In genomic region chr4:127632420-127633403, GRCh38 we compare ENCODE assay signal across 1 cellular context.
TF ChIP-seq lines count a peak whose summit lies in the region.

INTU (plus strand) TSS chr4:127632957; CDS start chr4:127633035, 78 bp downstream.

TF ChIP-seq in K562, 482 proteins besides CTCF, POLR2A, EP300 and RAD21 (continued from another document):
- no peak for TF ChIP-seq RREB1 (CRISPR knock-in tag; IDR thresholded peaks at IDR 0.05)
- no peak for TF ChIP-seq HIVEP1 (CRISPR knock-in tag; IDR thresholded peaks at IDR 0.05)
- no peak for TF ChIP-seq ZSCAN32 (CRISPR knock-in tag; IDR thresholded peaks at IDR 0.05)
- TF ChIP-seq MTA3 (IDR thresholded peaks at IDR 0.05; ENCODE audit: borderline replicate concordance): no peak
- peak; percentile 75 to 89 for TF ChIP-seq MNT (conservative IDR thresholded peaks at IDR 0.05)
- peak; percentile 18; the same call in 1 of the 2 replicates for TF ChIP-seq ATF7 (IDR thresholded peaks at IDR 0.05)
- TF ChIP-seq NFATC3 (IDR thresholded peaks at IDR 0.05): peak; percentile 98
- TF ChIP-seq KAT2B (IDR thresholded peaks at IDR 0.05; ENCODE audit: low read depth, low read length): no peak
- TF ChIP-seq SIN3B (IDR thresholded peaks at IDR 0.05; ENCODE audit: low read depth): peak; percentile 69; the same call in 1 of the 2 replicates
- no peak for TF ChIP-seq MCM7 (IDR thresholded peaks at IDR 0.05)
- TF ChIP-seq E2F3 (CRISPR knock-in tag; IDR thresholded peaks at IDR 0.05): no peak
- TF ChIP-seq SP1 (CRISPR knock-in tag; IDR thresholded peaks at IDR 0.05): no peak
- no peak for TF ChIP-seq CREB1 (IDR thresholded peaks at IDR 0.05)
- no peak for TF ChIP-seq CREB1 (CRISPR knock-in tag; IDR thresholded peaks at IDR 0.05)
- TF ChIP-seq TAF9B (IDR thresholded peaks at IDR 0.05; ENCODE audit: partially characterized antibody): peak; percentile 44
- TF ChIP-seq POLR2AphosphoS5 (IDR thresholded peaks at IDR 0.05; ENCODE audit: control insufficient read depth, insufficient read depth, low read depth, low read length): peak; percentile 50; the same call in 1 of the 2 replicates
- no peak for TF ChIP-seq GABPA (tag; conservative IDR thresholded peaks at IDR 0.05; ENCODE audit: low read depth)
- no peak for TF ChIP-seq NR1H2 (CRISPR knock-in tag; IDR thresholded peaks at IDR 0.05)
- TF ChIP-seq TEAD4 (IDR thresholded peaks at IDR 0.05; ENCODE audit: low read length): peak; percentile 35
- TF ChIP-seq TEAD4 (CRISPR knock-in tag; IDR thresholded peaks at IDR 0.05; ENCODE audit: borderline replicate concordance): no peak
- TF ChIP-seq TFE3 (CRISPR knock-in tag; IDR thresholded peaks at IDR 0.05): no peak
- TF ChIP-seq SMARCB1 (IDR thresholded peaks at IDR 0.05; ENCODE audit: insufficient read length, low read depth): no peak
- TF ChIP-seq RAD51 (IDR thresholded peaks at IDR 0.05; ENCODE audit: borderline replicate concordance, low read depth): peak; percentile 94
- 0 out of 2 replicates have a peak, but pooled peaks have one; percentile 20 for TF ChIP-seq SOX6 (IDR thresholded peaks at IDR 0.05)
- peak; percentile 55 for TF ChIP-seq HCFC1 (IDR thresholded peaks at IDR 0.05; ENCODE audit: low read depth, low read length)
- TF ChIP-seq MXD1 (CRISPR knock-in tag; IDR thresholded peaks at IDR 0.05; ENCODE audit: borderline replicate concordance, poor library complexity, severe bottlenecking): no peak
- TF ChIP-seq FOXJ2 (tag; IDR thresholded peaks at IDR 0.05): peak; percentile 84
- peak; percentile 14; the same call in 1 of the 2 replicates for TF ChIP-seq MBD2 (IDR thresholded peaks at IDR 0.05; ENCODE audit: borderline replicate concordance, low read depth)
- TF ChIP-seq EGR1 (conservative IDR thresholded peaks at IDR 0.05): no peak
- TF ChIP-seq POLR3G (IDR thresholded peaks at IDR 0.05; ENCODE audit: extremely low read depth, insufficient read length, insufficient replicate concordance): no peak
- no peak for TF ChIP-seq CGGBP1 (CRISPR knock-in tag; IDR thresholded peaks at IDR 0.05)
- peak; percentile 88 to 93 for TF ChIP-seq FOXK2 (conservative IDR thresholded peaks at IDR 0.05 in 1 of 2, IDR thresholded peaks at IDR 0.05 in 1 of 2; ENCODE audit: low read depth in 2 of 2)
- TF ChIP-seq SNIP1 (IDR thresholded peaks at IDR 0.05; ENCODE audit: low read depth): peak; percentile 80
- TF ChIP-seq L3MBTL2 (IDR thresholded peaks at IDR 0.05): peak; percentile 49; the same call in 1 of the 2 replicates
- TF ChIP-seq TAF1 (IDR thresholded peaks at IDR 0.05; ENCODE audit: control insufficient read depth, extremely low read depth, insufficient read depth, low read length, severe bottlenecking): peak; percentile 67
- TF ChIP-seq IRF2 (CRISPR knock-in tag; IDR thresholded peaks at IDR 0.05): no peak
- TF ChIP-seq CHD2 (IDR thresholded peaks at IDR 0.05; ENCODE audit: low read depth, low read length): peak; percentile 45
- TF ChIP-seq PHB (CRISPR knock-in tag; IDR thresholded peaks at IDR 0.05): no peak
- TF ChIP-seq USF2 (CRISPR knock-in tag; IDR thresholded peaks at IDR 0.05): peak; percentile 99
- peak; percentile 94 for TF ChIP-seq MXI1 (IDR thresholded peaks at IDR 0.05; ENCODE audit: low read depth, low read length)
- no peak for TF ChIP-seq MCM3 (IDR thresholded peaks at IDR 0.05)
- TF ChIP-seq HDAC1 (IDR thresholded peaks at IDR 0.05): peak in 1 of 2 experiments; percentile 78; a peak in 2 of 4 replicates
- TF ChIP-seq MEIS2 (IDR thresholded peaks at IDR 0.05; ENCODE audit: partially characterized antibody): no peak
- TF ChIP-seq ZNF764 (CRISPR knock-in tag; IDR thresholded peaks at IDR 0.05; ENCODE audit: low read depth): no peak
- peak; percentile 64 for TF ChIP-seq TBP (optimal IDR thresholded peaks at IDR 0.05; ENCODE audit: low read depth, low read length)
- no peak for TF ChIP-seq ZNF408 (CRISPR knock-in tag; IDR thresholded peaks at IDR 0.05; ENCODE audit: low read depth)
- TF ChIP-seq GATAD2A (IDR thresholded peaks at IDR 0.05): no peak
- 0 out of 4 replicates have a peak, but pooled peaks of 1 of the 2 experiments have one; percentile 11 for TF ChIP-seq NRF1 (conservative IDR thresholded peaks at IDR 0.05 in 1 of 2, IDR thresholded peaks at IDR 0.05 in 1 of 2)
- no peak for TF ChIP-seq SMC3 (conservative IDR thresholded peaks at IDR 0.05; ENCODE audit: insufficient read depth, low read depth, low read length)
- no peak for TF ChIP-seq CUX1 (CRISPR knock-in tag; IDR thresholded peaks at IDR 0.05)
- peak; percentile 40; the same call in 1 of the 2 replicates for TF ChIP-seq PHF8 (IDR thresholded peaks at IDR 0.05; ENCODE audit: borderline replicate concordance, low read length)
- peak; percentile 60 for TF ChIP-seq CEBPG (CRISPR knock-in tag; IDR thresholded peaks at IDR 0.05)
- TF ChIP-seq CEBPG (tag; conservative IDR thresholded peaks at IDR 0.05 in 1 of 2, IDR thresholded peaks at IDR 0.05 in 1 of 2): peak; percentile 61 to 93; a peak in 3 of 4 replicates
